ENCODE assay signal across 26 cellular contexts in genomic region chr14:55477680-55478079, GRCh38. TPM values are rescaled to one million over a fixed set of nuclear protein-coding genes. Genes with fewer than 3 reads are reported as not detected.
"Had no signal": no experiment of that assay in that cellular context is flagged by ENCODE, and none has a peak within 500 bp of the region (broad histone marks: within the 10 kb centered on the region; RNA-seq: fewer than 3 reads in every experiment).

No MANE protein-coding gene starts in this region.

- H3K4me3 Mint-ChIP-seq: activated B cell treated with CpG ODN at 0.5 μM for 24 hours; activated CD8-positive, alpha-beta T cell treated with anti-CD3 and anti-CD28 coated beads, Interleukin-2, amount 10 ng/mL, durations not matched to agents 7 days and 5 days; activated naive CD4-positive, alpha-beta T cell treated with anti-CD3 and anti-CD28 coated beads, Interleukin-2, amount 50 U/mL, for 24 hours; dendritic cell treated with granulocyte-macrophage colony-stimulating factor and Interleukin-4, amounts not matched to agents 40 ng/mL and 50 ng/mL, for 4 days; memory B cell; natural killer cell treated with Interleukin-12 subunit alpha and Interleukin-12 subunit beta and Interleukin-15 and Interleukin-18, amount 100 ng/mL, for 72 hours; T-helper 2 cell treated with Interferon-gamma antibody and Interleukin-4, amounts not matched to agents 5 μg/mL and 100 μg/mL, for 36 hours had no signal

- H3K27me3 Mint-ChIP-seq: activated B cell treated with CpG ODN at 0.5 μM for 24 hours; activated naive CD4-positive, alpha-beta T cell treated with anti-CD3 and anti-CD28 coated beads, Interleukin-2, amount 50 U/mL, for 24 hours; dendritic cell treated with granulocyte-macrophage colony-stimulating factor and Interleukin-4, amounts not matched to agents 40 ng/mL and 50 ng/mL, for 4 days; memory B cell; progenitor cell of endocrine pancreas had no signal

- H3K4me1 Mint-ChIP-seq: activated B cell treated with CpG ODN at 0.5 μM for 24 hours; activated naive CD4-positive, alpha-beta T cell treated with anti-CD3 and anti-CD28 coated beads, Interleukin-2, amount 50 U/mL, for 24 hours; memory B cell had no signal

- H3K79me2 ChIP-seq: hepatocyte had no signal

- H2AFZ ChIP-seq: hepatocyte had no signal

- H3K4me1 ChIP-seq: gastroesophageal sphincter, left lung, transverse colon had no signal

- ATAC-seq: activated CD8-positive, alpha-beta T cell treated with anti-CD3 and anti-CD28 coated beads, Interleukin-2, amount 10 ng/mL, durations not matched to agents 7 days and 5 days; gastroesophageal sphincter; left lung; natural killer cell treated with Interleukin-12 subunit alpha and Interleukin-12 subunit beta and Interleukin-15 and Interleukin-18, amount 100 ng/mL, for 72 hours had no signal

- H3K27ac ChIP-seq: gastroesophageal sphincter, hepatocyte, left lung, transverse colon had no signal

- H3K27ac Mint-ChIP-seq: activated B cell treated with CpG ODN at 0.5 μM for 24 hours; activated CD8-positive, alpha-beta T cell treated with anti-CD3 and anti-CD28 coated beads, Interleukin-2, amount 10 ng/mL, durations not matched to agents 7 days and 5 days; activated naive CD4-positive, alpha-beta T cell treated with anti-CD3 and anti-CD28 coated beads, Interleukin-2, amount 50 U/mL, for 24 hours; dendritic cell treated with granulocyte-macrophage colony-stimulating factor and Interleukin-4, amounts not matched to agents 40 ng/mL and 50 ng/mL, for 4 days; memory B cell; natural killer cell treated with Interleukin-12 subunit alpha and Interleukin-12 subunit beta and Interleukin-15 and Interleukin-18, amount 100 ng/mL, for 72 hours; progenitor cell of endocrine pancreas; T-helper 2 cell treated with Interferon-gamma antibody and Interleukin-4, amounts not matched to agents 5 μg/mL and 100 μg/mL, for 36 hours had no signal

- H3K4me2 ChIP-seq: hepatocyte had no signal

- H3K4me3 ChIP-seq: gastroesophageal sphincter, hepatocyte, left lung, transverse colon had no signal

- DNase-seq: activated B cell treated with CpG ODN at 0.5 μM for 24 hours; activated CD4-positive, alpha-beta T cell treated with anti-CD3 and anti-CD28 coated beads for 48 hours; activated CD8-positive, alpha-beta memory T cell treated with anti-CD3 and anti-CD28 coated beads, Interleukin-2, amount 50 U/mL, for 4 hours; activated CD8-positive, alpha-beta T cell treated with anti-CD3 and anti-CD28 coated beads, Interleukin-2, amount 10 ng/mL, durations not matched to agents 7 days and 5 days; activated effector memory CD4-positive, alpha-beta T cell treated with anti-CD3 and anti-CD28 coated beads, Interleukin-2, amount 50 U/mL, for 16 hours; activated T-cell treated with anti-CD3 and anti-CD28 coated beads, Interleukin-2, amount 50 U/mL, for 48 hours; amniotic stem cell; effector memory CD4-positive, alpha-beta T cell; left lung; nucleus accumbens; stimulated activated CD4-positive, alpha-beta T cell treated with anti-CD3 and anti-CD28 coated beads, Interleukin-15, amount 100 ng/mL, for 24 hours; stimulated activated CD4-positive, alpha-beta T cell treated with anti-CD3 and anti-CD28 coated beads, Interleukin-4, amount 100 ng/mL, for 1 hour; stimulated activated naive CD4-positive, alpha-beta T cell; transverse colon had no signal

- H3K27me3 ChIP-seq: gastroesophageal sphincter, hepatocyte, left lung, transverse colon had no signal

- H3K9me3 Mint-ChIP-seq: activated B cell treated with CpG ODN at 0.5 μM for 24 hours; activated naive CD4-positive, alpha-beta T cell treated with anti-CD3 and anti-CD28 coated beads, Interleukin-2, amount 50 U/mL, for 24 hours; dendritic cell treated with granulocyte-macrophage colony-stimulating factor and Interleukin-4, amounts not matched to agents 40 ng/mL and 50 ng/mL, for 4 days; memory B cell; natural killer cell treated with Interleukin-12 subunit alpha and Interleukin-12 subunit beta and Interleukin-15 and Interleukin-18, amount 100 ng/mL, for 72 hours; T-helper 2 cell treated with Interferon-gamma antibody and Interleukin-4, amounts not matched to agents 5 μg/mL and 100 μg/mL, for 36 hours had no signal

- H3K36me3 ChIP-seq: gastroesophageal sphincter, left lung, transverse colon had no signal

- H3K36me3 Mint-ChIP-seq: activated naive CD4-positive, alpha-beta T cell treated with anti-CD3 and anti-CD28 coated beads, Interleukin-2, amount 50 U/mL, for 24 hours; memory B cell; natural killer cell treated with Interleukin-12 subunit alpha and Interleukin-12 subunit beta and Interleukin-15 and Interleukin-18, amount 100 ng/mL, for 72 hours had no signal

- H3K9me3 ChIP-seq: gastroesophageal sphincter, left lung, transverse colon had no signal

RNA-seq across cellular contexts. Expression of gene TBPL2, which starts 37.3 kb away (rescaled TPM):
- total RNA-seq: activated B cell treated with CpG ODN at 0.5 μM for 24 hours; activated CD8-positive, alpha-beta T cell treated with anti-CD3 and anti-CD28 coated beads, Interleukin-2, amount 10 ng/mL, durations not matched to agents 7 days and 5 days; gastroesophageal sphincter; left lung; mucosa of gallbladder; natural killer cell treated with Interleukin-12 subunit alpha and Interleukin-12 subunit beta and Interleukin-15 and Interleukin-18, amount 100 ng/mL, for 72 hours; progenitor cell of endocrine pancreas; skeletal muscle tissue; subcutaneous adipose tissue; transverse colon had no signal
- polyA plus RNA-seq: keratinocyte had no signal
